Comparison of ENCODE assay signal across 30 cellular contexts in the genomic region with DNA sequence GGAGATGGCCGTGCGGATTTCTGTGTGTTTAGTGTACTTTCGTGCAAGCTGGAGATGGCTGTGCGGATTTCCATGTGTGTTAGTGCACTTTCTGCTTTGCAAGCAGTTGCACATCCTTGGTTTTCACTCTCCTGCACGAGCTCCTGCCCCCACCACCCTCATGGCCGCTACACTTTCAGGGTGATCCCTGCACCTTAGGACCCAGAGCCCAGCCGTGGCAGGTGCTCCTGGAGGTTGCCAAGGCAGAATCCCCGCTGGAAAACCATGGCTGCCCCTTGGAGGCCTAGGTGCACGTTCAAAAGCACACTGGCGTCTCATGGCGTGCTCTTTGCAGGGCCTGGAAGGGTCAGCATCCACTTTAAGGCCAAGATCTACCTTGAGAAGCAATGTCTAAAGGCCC.
"Had no signal": no experiment of that assay in that cellular context is flagged by ENCODE, and none has a peak within 500 bp of the region (broad histone marks: within the 10 kb centered on the region; RNA-seq: fewer than 3 reads in every experiment).

No MANE protein-coding gene starts in this region.

- H3K4me1 Mint-ChIP-seq: activated B cell treated with CpG ODN at 0.5 μM for 24 hours had no signal

- H3K36me3 ChIP-seq: adrenal gland, colonic mucosa, gastrocnemius medialis, left ventricle myocardium inferior, neutrophil, stomach, thyroid gland had no signal

- H3K9me3 Mint-ChIP-seq: activated B cell treated with CpG ODN at 0.5 μM for 24 hours; activated naive CD4-positive, alpha-beta T cell treated with anti-CD3 and anti-CD28 coated beads for 36 hours; activated T-helper 1 cell treated with anti-CD3 and anti-CD28 coated beads, Interleukin-12 subunit alpha, Interleukin-12 subunit beta, Interleukin-2, Interleukin-4 antibody, amounts not matched to agents 30 ng/mL and 10 ng/mL and 1 ng/mL, durations not matched to agents 14 hours and 24 hours and 36 hours; stimulated activated naive B cell treated with anti-CD40 and anti-IgM and Interleukin-4, amounts not matched to agents 10 μg/mL and 1 μg/mL and 100 μg/mL, for 72 hours; T-cell had no signal

- H3K4me1 ChIP-seq: adrenal gland, body of pancreas, colonic mucosa, left ventricle myocardium inferior, stomach, thyroid gland had no signal

- H3K4me3 Mint-ChIP-seq: activated B cell treated with CpG ODN at 0.5 μM for 24 hours; activated naive CD4-positive, alpha-beta T cell treated with anti-CD3 and anti-CD28 coated beads for 36 hours; activated naive CD8-positive, alpha-beta T cell treated with anti-CD3 and anti-CD28 coated beads for 36 hours; activated T-helper 1 cell treated with anti-CD3 and anti-CD28 coated beads, Interleukin-12 subunit alpha, Interleukin-12 subunit beta, Interleukin-2, Interleukin-4 antibody, amounts not matched to agents 30 ng/mL and 10 ng/mL and 1 ng/mL, durations not matched to agents 14 hours and 24 hours and 36 hours; nephron; stimulated activated naive B cell treated with anti-CD40 and anti-IgM and Interleukin-4, amounts not matched to agents 10 μg/mL and 1 μg/mL and 100 μg/mL, for 72 hours; T-cell; T-helper 2 cell treated with Interferon-gamma antibody and Interleukin-4, amounts not matched to agents 5 μg/mL and 100 μg/mL, for 36 hours had no signal

- H3K27ac Mint-ChIP-seq: activated B cell treated with CpG ODN at 0.5 μM for 24 hours; activated naive CD4-positive, alpha-beta T cell treated with anti-CD3 and anti-CD28 coated beads for 36 hours; activated naive CD8-positive, alpha-beta T cell treated with anti-CD3 and anti-CD28 coated beads for 36 hours; activated T-helper 1 cell treated with anti-CD3 and anti-CD28 coated beads, Interleukin-12 subunit alpha, Interleukin-12 subunit beta, Interleukin-2, Interleukin-4 antibody, amounts not matched to agents 30 ng/mL and 10 ng/mL and 1 ng/mL, durations not matched to agents 14 hours and 24 hours and 36 hours; nephron; progenitor cell of endocrine pancreas; stimulated activated naive B cell treated with anti-CD40 and anti-IgM and Interleukin-4, amounts not matched to agents 10 μg/mL and 1 μg/mL and 100 μg/mL, for 72 hours; T-cell had no signal

- H3K4me3 ChIP-seq: adrenal gland, body of pancreas, colonic mucosa, gastrocnemius medialis, left ventricle myocardium inferior, lung, smooth muscle cell, stomach, thyroid gland had no signal

- DNase-seq: activated B cell treated with CpG ODN at 0.5 μM for 24 hours; activated CD4-positive, alpha-beta T cell treated with anti-CD3 and anti-CD28 coated beads for 48 hours; activated CD4-positive, alpha-beta T cell treated with anti-CD3 and anti-CD28 coated beads, Interleukin-2, amount 50 U/mL, for 48 hours; activated effector memory CD4-positive, alpha-beta T cell treated with anti-CD3 and anti-CD28 coated beads, Interleukin-2, amount 50 U/mL, for 16 hours; activated naive CD4-positive, alpha-beta T cell treated with anti-CD3 and anti-CD28 coated beads for 36 hours; activated naive CD8-positive, alpha-beta T cell treated with anti-CD3 and anti-CD28 coated beads for 36 hours; activated T-cell treated with anti-CD3 and anti-CD28 coated beads, Interleukin-2, amount 50 U/mL, for 1 hour; body of pancreas; colonic mucosa; effector memory CD4-positive, alpha-beta T cell; erythroblast; gastrocnemius medialis; glutamatergic neuron; left ventricle myocardium inferior; mesendoderm; retina; stimulated activated CD4-positive, alpha-beta T cell treated with anti-CD3 and anti-CD28 coated beads, Interleukin-15, amount 100 ng/mL, for 24 hours; stimulated activated CD4-positive, alpha-beta T cell treated with anti-CD3 and anti-CD28 coated beads, Interleukin-2, amount 100 ng/mL, for 24 hours; stimulated activated naive B cell treated with anti-CD40 and anti-IgM and Interleukin-4, amounts not matched to agents 10 μg/mL and 1 μg/mL and 100 μg/mL, for 72 hours; stomach; thyroid gland had no signal

- H3K36me3 Mint-ChIP-seq: activated naive CD8-positive, alpha-beta T cell treated with anti-CD3 and anti-CD28 coated beads for 36 hours; stimulated activated naive B cell treated with anti-CD40 and anti-IgM and Interleukin-4, amounts not matched to agents 10 μg/mL and 1 μg/mL and 100 μg/mL, for 72 hours; T-cell had no signal

- H3K27me3 Mint-ChIP-seq: activated naive CD8-positive, alpha-beta T cell treated with anti-CD3 and anti-CD28 coated beads for 36 hours; T-cell had no signal

- H3K27ac ChIP-seq: adrenal gland, body of pancreas, colonic mucosa, gastrocnemius medialis, left ventricle myocardium inferior, neutrophil, stomach, thyroid gland had no signal

- H3K27me3 ChIP-seq: adrenal gland, colonic mucosa, gastrocnemius medialis, thyroid gland had no signal

- ATAC-seq: body of pancreas; gastrocnemius medialis; stimulated activated naive B cell treated with anti-CD40 and anti-IgM and Interleukin-4, amounts not matched to agents 10 μg/mL and 1 μg/mL and 100 μg/mL, for 72 hours; T-cell had no signal

- H3K9me3 ChIP-seq: adrenal gland, body of pancreas, colonic mucosa, gastrocnemius medialis, neutrophil, thyroid gland had no signal
